15 cellular contexts compared by ENCODE assay signal in the genomic region with DNA sequence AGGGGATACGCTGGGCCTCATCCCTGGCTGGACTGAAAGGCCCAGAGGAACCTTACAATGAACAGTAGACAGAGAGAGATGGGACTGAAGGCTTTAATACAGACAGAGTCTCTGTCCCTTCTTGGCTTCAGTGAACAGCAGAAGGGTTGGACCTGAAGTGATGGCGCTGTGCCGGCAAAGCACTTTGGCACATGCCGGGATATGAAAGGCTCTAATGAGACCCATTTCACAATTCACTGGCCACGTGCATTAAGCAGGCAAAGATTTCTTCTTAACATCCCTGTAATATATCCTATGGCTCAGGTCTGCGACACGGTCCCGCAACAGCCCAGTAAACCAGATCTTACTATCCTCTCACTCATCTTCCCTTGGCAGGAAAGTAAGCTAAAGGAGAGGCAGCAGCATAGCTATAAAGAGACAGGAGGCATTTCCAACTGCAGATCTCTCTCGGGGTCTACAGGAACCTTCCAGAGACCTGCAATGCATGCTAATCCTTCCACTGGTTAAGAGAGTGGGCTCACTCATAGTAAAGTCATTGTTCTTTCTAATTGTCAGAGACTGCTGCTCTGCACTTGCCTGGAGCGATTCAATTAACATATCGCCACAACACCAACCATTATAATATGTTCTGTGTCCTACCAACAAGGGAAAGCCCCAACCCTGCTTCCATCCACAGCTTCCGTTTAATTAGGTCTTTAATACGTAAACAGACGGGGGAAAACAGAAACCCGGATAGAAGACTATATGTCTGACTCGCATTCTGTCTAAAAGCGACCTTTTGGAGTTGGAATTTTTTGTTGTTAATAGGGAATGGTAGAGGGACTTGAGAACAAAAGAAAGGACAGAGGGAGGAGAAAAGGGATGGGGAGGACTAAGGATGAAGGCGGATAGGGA.
DNase-seq lines count a peak whose midpoint lies in the region; TF ChIP-seq lines count a peak whose summit lies in the region.
"Had no signal": no experiment of that assay in that cellular context is flagged by ENCODE, and none has a peak within 500 bp of the region (broad histone marks: within the 10 kb centered on the region; RNA-seq: fewer than 3 reads in every experiment).

No MANE protein-coding gene starts in this region.

- no peak overlapping the region for H3K4me3 Mint-ChIP-seq in activated naive CD4-positive, alpha-beta T cell treated with anti-CD3 and anti-CD28 coated beads, Interleukin-2, amount 10 ng/mL, durations not matched to agents 7 days and 5 days
- H3K4me3 Mint-ChIP-seq: dendritic cell treated with granulocyte-macrophage colony-stimulating factor and Interleukin-4, amounts not matched to agents 40 ng/mL and 50 ng/mL, for 4 days had no signal

- WGBS in ovary, 3 donors, result 69 to 80% (median 73%) methylated on average over 18 of the region's 18 CpGs

- no peak for TF ChIP-seq POLR2A in ovary (IDR thresholded peaks at IDR 0.05)

- H3K79me2 ChIP-seq in neural cell (replicated peaks; ENCODE audit: insufficient read depth, low read length), result peaks cover 16% of the 10 kb centered on the region

- H3K9me2 ChIP-seq in neural cell (ENCODE audit: insufficient read depth, low read length), result no peaks in the 10 kb centered on the region

- DNase-seq in C1 segment of cervical spinal cord (lab: John Stamatoyannopoulos, UW), result peak in 12 of 14 donors; percentile 14 to 72 (median 40)
- peak; percentile 47 for DNase-seq in NCI-H2227 (lab: John Stamatoyannopoulos, UW; ENCODE audit: unreplicated experiment)
- DNase-seq in dorsolateral prefrontal cortex, result peak in 9 of 10 donors; percentile 15 to 66 (median 54)
- no peak for DNase-seq in ecto neural progenitor cell (ENCODE audit: low spot score)
- DNase-seq in ovary, result no peak
- no peak for DNase-seq in activated CD8-positive, alpha-beta memory T cell treated with anti-CD3 and anti-CD28 coated beads, Interleukin-2, amount 50 U/mL, for 48 hours
- no peak for DNase-seq in activated naive CD4-positive, alpha-beta T cell treated with anti-CD3 and anti-CD28 coated beads, Interleukin-2, amount 10 ng/mL, durations not matched to agents 7 days and 5 days
- DNase-seq: activated CD4-positive, alpha-beta T cell treated with anti-CD3 and anti-CD28 coated beads, Interleukin-2, amount 50 U/mL, for 1 hour; activated gamma-delta T cell; DMS 273 treated with DMSO at 0.1 percent for 48 hours; foreskin fibroblast; NCI-H510A treated with DMSO at 0.1 percent for 48 hours had no signal

- no peaks in the 10 kb centered on the region for H3K27me3 Mint-ChIP-seq in activated naive CD4-positive, alpha-beta T cell treated with anti-CD3 and anti-CD28 coated beads, Interleukin-2, amount 10 ng/mL, durations not matched to agents 7 days and 5 days
- H3K27me3 Mint-ChIP-seq: dendritic cell treated with granulocyte-macrophage colony-stimulating factor and Interleukin-4, amounts not matched to agents 40 ng/mL and 50 ng/mL, for 4 days had no signal

- H3K9ac ChIP-seq in neural cell (ENCODE audit: low read length), result peak overlapping the region; percentile 15

- no peak overlapping the region for H3K27ac Mint-ChIP-seq in activated naive CD4-positive, alpha-beta T cell treated with anti-CD3 and anti-CD28 coated beads, Interleukin-2, amount 10 ng/mL, durations not matched to agents 7 days and 5 days
- H3K27ac Mint-ChIP-seq: dendritic cell treated with granulocyte-macrophage colony-stimulating factor and Interleukin-4, amounts not matched to agents 40 ng/mL and 50 ng/mL, for 4 days had no signal

- H4K20me1 ChIP-seq in neural cell (ENCODE audit: insufficient read depth), result no peaks in the 10 kb centered on the region

- intact Hi-C loops in dorsolateral prefrontal cortex (cut with DNase I) (loop anchor here in 1 of 2 donors (5.0 kb wide), 1 partner anchor 43 kb away; no protein-coding TSS in a partner anchor), ovary (cut with DNase I) (no loop called here)

- H3K36me3 ChIP-seq in neural cell (ENCODE audit: insufficient read depth, low read length) (no peaks in the 10 kb centered on the region), ovary (no peaks in the 10 kb centered on the region)
- H3K36me3 ChIP-seq: thoracic aorta had no signal

- H3K4me3 ChIP-seq in dorsolateral prefrontal cortex, result peak overlapping the region; percentile 20 to 69 (median 52)
- H3K4me3 ChIP-seq in neural cell (ENCODE audit: low read length), result peak overlapping the region; percentile 36
- H3K4me3 ChIP-seq in ovary, result no peak overlapping the region
- H3K4me3 ChIP-seq: thoracic aorta had no signal

- CTCF ChIA-PET in activated naive CD4-positive, alpha-beta T cell treated with anti-CD3 and anti-CD28 coated beads, Interleukin-2, amount 10 ng/mL, durations not matched to agents 7 days and 5 days (lab: Charles Lee), result interaction anchor here (0.6 kb wide), 1 partner anchor 11 kb away, joined by 3 read pairs; no protein-coding TSS in a partner anchor

- TF ChIP-seq EP300 in neural cell (conservative IDR thresholded peaks at IDR 0.05; ENCODE audit: poor library complexity, severe bottlenecking) (no peak), ovary (IDR thresholded peaks at IDR 0.05) (no peak)

- H3K36me3 Mint-ChIP-seq in activated naive CD4-positive, alpha-beta T cell treated with anti-CD3 and anti-CD28 coated beads, Interleukin-2, amount 10 ng/mL, durations not matched to agents 7 days and 5 days, result no peaks in the 10 kb centered on the region

- H3K4me1 Mint-ChIP-seq in activated naive CD4-positive, alpha-beta T cell treated with anti-CD3 and anti-CD28 coated beads, Interleukin-2, amount 10 ng/mL, durations not matched to agents 7 days and 5 days, result no peaks in the 10 kb centered on the region

- H3K4me2 ChIP-seq in neural cell (ENCODE audit: low read length), result peak overlapping the region; percentile 18

- H3F3A ChIP-seq in neural cell (ENCODE audit: insufficient read depth, low read length, poor library complexity, severe bottlenecking), result no peaks in the 10 kb centered on the region

- H3K9me3 ChIP-seq in neural cell (ENCODE audit: low read length) (no peaks in the 10 kb centered on the region), ovary (no peaks in the 10 kb centered on the region)
- H3K9me3 ChIP-seq: thoracic aorta had no signal

- peaks cover 11% of the 10 kb centered on the region for H3K9me3 Mint-ChIP-seq in activated naive CD4-positive, alpha-beta T cell treated with anti-CD3 and anti-CD28 coated beads, Interleukin-2, amount 10 ng/mL, durations not matched to agents 7 days and 5 days

- TF ChIP-seq RAD21 in neural cell (conservative IDR thresholded peaks at IDR 0.05), result no peak

- H3K27me3 ChIP-seq in dorsolateral prefrontal cortex, result no peaks in the 10 kb centered on the region
- H3K27me3 ChIP-seq in neural cell (ENCODE audit: insufficient read depth, low read depth, low read length), result no peaks in the 10 kb centered on the region
- no peaks in the 10 kb centered on the region for H3K27me3 ChIP-seq in ovary

- TF ChIP-seq CTCF in dorsolateral prefrontal cortex (IDR thresholded peaks at IDR 0.05 in 54 of 56, conservative IDR thresholded peaks at IDR 0.05 in 2 of 56; ENCODE audit: low read depth in 1 of 56, partially characterized antibody in 56 of 56), result peak in 2 of 56 donors; percentile 8
- TF ChIP-seq CTCF in neural cell (IDR thresholded peaks at IDR 0.05; ENCODE audit: poor library complexity, severe bottlenecking), result no peak
- TF ChIP-seq CTCF in ovary (IDR thresholded peaks at IDR 0.05), result no peak

- H2AFZ ChIP-seq in neural cell (ENCODE audit: low read depth, low read length), result no peak overlapping the region

- no peaks in the 10 kb centered on the region for H3K4me1 ChIP-seq in ovary (ENCODE audit: insufficient read depth)

- H3K27ac ChIP-seq in dorsolateral prefrontal cortex (peak overlapping the region in 58 of 59 donors; percentile 26 to 94 (median 83)), neural cell (ENCODE audit: low read length) (peak overlapping the region; percentile 37), ovary (no peak overlapping the region)
- H3K27ac ChIP-seq: thoracic aorta had no signal

TF ChIP-seq in neural cell, 6 proteins besides CTCF, POLR2A, EP300 and RAD21:
- TF ChIP-seq MXI1 (conservative IDR thresholded peaks at IDR 0.05; ENCODE audit: poor library complexity, severe bottlenecking) (peak; percentile 17), EZH2 (IDR thresholded peaks at IDR 0.05; ENCODE audit: borderline replicate concordance, insufficient read depth, low read length, poor library complexity, severe bottlenecking) (no peak)

Comparison
In these comparisons a context has a peak if more than half of its experiments do, and no peak if none do; other contexts are left out.
1. DNase-seq: peak in C1 segment of cervical spinal cord (12 of 14), NCI-H2227 (single experiment) and dorsolateral prefrontal cortex (9 of 10); none in ecto neural progenitor cell (single experiment), ovary (0 of 5), activated CD8-positive, alpha-beta memory T cell treated with anti-CD3 and anti-CD28 coated beads, Interleukin-2, amount 50 U/mL, for 48 hours (single experiment) and activated naive CD4-positive, alpha-beta T cell treated with anti-CD3 and anti-CD28 coated beads, Interleukin-2, amount 10 ng/mL, durations not matched to agents 7 days and 5 days (single experiment).
2. H3K27ac ChIP-seq: peak in dorsolateral prefrontal cortex (58 of 59) and neural cell (single experiment); none in ovary (0 of 2).